Comparison of ENCODE assay signal across 17 cellular contexts in the genomic region with DNA sequence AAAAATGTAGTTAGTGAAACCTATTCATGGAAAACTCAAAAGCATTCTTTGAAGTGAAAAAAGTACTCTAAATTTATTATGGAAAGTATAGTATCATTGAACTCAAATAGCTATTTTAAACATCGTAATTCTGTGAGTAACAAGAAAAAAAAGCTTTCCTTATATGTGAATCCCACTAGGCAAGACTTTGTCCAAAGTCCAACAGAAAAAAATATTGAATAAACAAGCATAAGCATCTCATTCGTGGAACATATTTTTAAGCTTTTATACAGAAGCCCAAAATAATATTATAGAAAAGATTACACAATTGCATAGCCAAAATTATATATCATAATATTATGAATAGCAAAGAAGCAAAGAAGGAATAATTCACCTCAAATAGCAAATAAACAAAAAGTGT.
DNase-seq lines count a peak whose midpoint lies in the region; ATAC-seq and TF ChIP-seq lines count a peak whose summit lies in the region.
"Had no signal": no experiment of that assay in that cellular context is flagged by ENCODE, and none has a peak within 500 bp of the region (broad histone marks: within the 10 kb centered on the region; RNA-seq: fewer than 3 reads in every experiment).

No MANE protein-coding gene starts in this region.

- CTCF ChIA-PET in CD4-positive, alpha-beta T cell (lab: Charles Lee) = interaction anchor here (1.1 to 1.2 kb wide), 2 partner anchors 15 to 228 kb away, joined by 3 to 4 read pairs; no protein-coding TSS in a partner anchor

- ATAC-seq in CD4-positive, alpha-beta T cell (ENCODE audit: poor library complexity) = no peak
- no peak for ATAC-seq in RWPE2 (ENCODE audit: low read depth)
- ATAC-seq in activated T-helper 17 cell treated with anti-CD3 and anti-CD28 coated beads, Interleukin-2, amount 50 U/mL, for 72 hours (replicated peaks) = no peak
- ATAC-seq: CD8-positive, alpha-beta T cell had no signal

- POLR2A ChIA-PET in CD4-positive, alpha-beta T cell (lab: Charles Lee) = no interaction called here

- peaks cover 41% of the 10 kb centered on the region for H3K4me1 Mint-ChIP-seq in CD4-positive, alpha-beta T cell (ENCODE audit: low read depth)
- peaks cover 10% of the 10 kb centered on the region for H3K4me1 Mint-ChIP-seq in activated T-helper 17 cell treated with anti-CD3 and anti-CD28 coated beads, Interleukin-2, amount 50 U/mL, for 72 hours

- H3K4me3 Mint-ChIP-seq in CD4-positive, alpha-beta T cell = peak overlapping the region; percentile 59
- no peak overlapping the region for H3K4me3 Mint-ChIP-seq in activated T-helper 17 cell treated with anti-CD3 and anti-CD28 coated beads, Interleukin-2, amount 50 U/mL, for 72 hours

- H3K36me3 ChIP-seq in RWPE2 (ENCODE audit: low read depth) = peaks cover 72% of the 10 kb centered on the region
- H3K36me3 ChIP-seq: BLaER1 had no signal

- peaks cover 7% of the 10 kb centered on the region for H3K36me3 Mint-ChIP-seq in CD4-positive, alpha-beta T cell (ENCODE audit: low read depth)
- no peaks in the 10 kb centered on the region for H3K36me3 Mint-ChIP-seq in activated T-helper 17 cell treated with anti-CD3 and anti-CD28 coated beads, Interleukin-2, amount 50 U/mL, for 72 hours (ENCODE audit: low read depth)

- peaks cover 20% of the 10 kb centered on the region for H3K4me1 ChIP-seq in RWPE2 (ENCODE audit: insufficient read depth, poor library complexity, severe bottlenecking)

- no peak for TF ChIP-seq CTCF in CD4-positive, alpha-beta T cell (IDR thresholded peaks at IDR 0.05)
- no peak for TF ChIP-seq CTCF in RWPE2 (IDR thresholded peaks at IDR 0.05; ENCODE audit: poor library complexity, severe bottlenecking)

- H3K27ac Mint-ChIP-seq in CD4-positive, alpha-beta T cell = no peak overlapping the region
- no peak overlapping the region for H3K27ac Mint-ChIP-seq in activated T-helper 17 cell treated with anti-CD3 and anti-CD28 coated beads, Interleukin-2, amount 50 U/mL, for 72 hours
- H3K27ac Mint-ChIP-seq: CD14-positive monocyte; CD8-positive, alpha-beta T cell had no signal

- no peaks in the 10 kb centered on the region for H3K9me3 ChIP-seq in CD4-positive, alpha-beta T cell (ENCODE audit: control insufficient read depth, low read length)
- no peaks in the 10 kb centered on the region for H3K9me3 ChIP-seq in RWPE2 (ENCODE audit: severe bottlenecking)

- H3K27ac ChIP-seq in CD4-positive, alpha-beta T cell (ENCODE audit: low read depth, low read length) = no peak overlapping the region
- H3K27ac ChIP-seq in RWPE2 (ENCODE audit: poor library complexity, severe bottlenecking) = peak overlapping the region; percentile 98
- H3K27ac ChIP-seq: BLaER1 had no signal

- no peaks in the 10 kb centered on the region for H3K9me3 Mint-ChIP-seq in CD4-positive, alpha-beta T cell
- H3K9me3 Mint-ChIP-seq in activated T-helper 17 cell treated with anti-CD3 and anti-CD28 coated beads, Interleukin-2, amount 50 U/mL, for 72 hours = no peaks in the 10 kb centered on the region
- H3K9me3 Mint-ChIP-seq: CD8-positive, alpha-beta T cell had no signal

- intact Hi-C loops in CD4-positive, alpha-beta T cell (cut with DNase I, micrococcal nuclease) = loop anchor here in 1 of 2 experiments (2.0 to 5.0 kb wide), 2 partner anchors 13 to 66 kb away; no protein-coding TSS in a partner anchor

- peaks cover 30% of the 10 kb centered on the region for H3K27me3 Mint-ChIP-seq in CD4-positive, alpha-beta T cell
- peaks cover 32% of the 10 kb centered on the region for H3K27me3 Mint-ChIP-seq in activated T-helper 17 cell treated with anti-CD3 and anti-CD28 coated beads, Interleukin-2, amount 50 U/mL, for 72 hours

- peak overlapping the region; percentile 86 for H3K4me3 ChIP-seq in RWPE2 (ENCODE audit: severe bottlenecking)
- H3K4me3 ChIP-seq: BLaER1 had no signal

- peaks cover 29% of the 10 kb centered on the region for H3K27me3 ChIP-seq in CD4-positive, alpha-beta T cell (ENCODE audit: control insufficient read depth, insufficient read depth, low read length)
- H3K27me3 ChIP-seq in RWPE2 (ENCODE audit: insufficient read depth, poor library complexity, severe bottlenecking) = no peaks in the 10 kb centered on the region

- no peak for DNase-seq in CD4-positive, alpha-beta T cell
- DNase-seq in HT-29 (ENCODE audit: low spot score) = peak; percentile 80
- DNase-seq in RWPE2 (ENCODE audit: low spot score) = no peak
- no peak for DNase-seq in stimulated activated naive CD4-positive, alpha-beta T cell treated with Interleukin-2 at 50 U/mL for 16 hours (lab: John Stamatoyannopoulos, UW)
- DNase-seq in RPMI8226 = no peak
- DNase-seq in pons (ENCODE audit: low spot score) = no peak
- DNase-seq: CD8-positive, alpha-beta T cell; COR-L47; DMS 273 treated with DMSO at 0.1 percent for 48 hours; DMS79; GDM1; GOT3; H7; KG1 had no signal
